ENCODE assay signal across 8 cellular contexts in the genomic region with DNA sequence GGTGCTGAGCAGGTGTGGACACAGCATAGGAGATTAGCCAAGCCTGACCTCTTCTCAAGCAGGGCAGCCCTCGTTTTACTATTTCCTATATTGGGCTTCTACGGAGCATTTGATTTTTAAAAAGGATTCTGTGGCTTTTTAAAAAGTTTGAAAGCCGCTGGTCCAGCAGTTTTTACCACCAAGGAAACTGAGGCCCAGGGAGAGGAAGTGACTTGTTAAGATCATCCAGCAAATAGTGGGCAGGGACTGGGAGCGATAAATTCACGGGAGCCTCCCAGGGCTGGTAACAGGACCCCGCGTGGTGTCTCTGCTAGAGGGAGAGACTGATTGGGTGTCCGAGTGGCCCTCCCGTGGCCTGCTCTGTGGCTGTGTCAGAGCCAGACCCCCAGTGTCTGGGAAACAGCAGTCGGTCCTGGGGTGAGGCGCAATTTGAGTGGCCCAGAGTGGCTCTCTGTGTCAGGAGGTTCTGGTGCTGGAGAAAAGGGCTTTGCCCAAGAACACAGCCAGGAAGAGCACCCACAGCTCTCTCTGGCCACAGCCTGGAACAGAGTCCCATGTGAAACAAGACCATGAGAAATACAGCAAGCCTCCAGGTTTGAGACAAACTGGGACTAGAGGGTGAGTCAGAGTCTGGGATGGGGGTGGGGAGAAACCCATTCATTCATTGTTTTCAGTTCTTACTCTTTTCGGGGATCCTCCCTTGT. TPM values are rescaled to one million over a fixed set of nuclear protein-coding genes. Genes with fewer than 3 reads are reported as not detected.
A peak's percentile ranks its signal among the peaks of the same experiment; 100 is the strongest.
DNase-seq lines count a peak whose midpoint lies in the region; ATAC-seq and TF ChIP-seq lines count a peak whose summit lies in the region.

No MANE protein-coding gene starts in this region.

- H3K9ac ChIP-seq in Karpas-422 (ENCODE audit: low read length), result peak overlapping the region; percentile 87

- H2AFZ ChIP-seq in Karpas-422 (ENCODE audit: low read length), result peak overlapping the region; percentile 19; the same call in 1 of the 2 replicates

- no peaks in the 10 kb centered on the region for H4K20me1 ChIP-seq in Karpas-422 (ENCODE audit: insufficient read depth, low read depth, low read length)

- H3K9me3 ChIP-seq in Karpas-422 (ENCODE audit: low read length), result no peaks in the 10 kb centered on the region

- TF ChIP-seq CTCF in GM12864 (IDR thresholded peaks at IDR 0.05; ENCODE audit: low read depth, low read length, missing control alignments) (no peak), osteocyte (IDR thresholded peaks at IDR 0.05) (no peak)

- H3K36me3 Mint-ChIP-seq in activated T-cell treated with anti-CD3 and anti-CD28 coated beads, Interleukin-2, amount 50 U/mL, for 4 hours (ENCODE audit: insufficient read depth), result peaks cover 13% of the 10 kb centered on the region
- H3K36me3 Mint-ChIP-seq in osteocyte (ENCODE audit: unreplicated experiment), result peaks cover 14% of the 10 kb centered on the region

- H3K4me1 ChIP-seq in Karpas-422 (ENCODE audit: low read length), result peaks cover 42% of the 10 kb centered on the region

- H3K4me1 Mint-ChIP-seq in activated T-cell treated with anti-CD3 and anti-CD28 coated beads, Interleukin-2, amount 50 U/mL, for 4 hours (ENCODE audit: low read depth), result peaks cover 56% of the 10 kb centered on the region
- peaks cover 59% of the 10 kb centered on the region for H3K4me1 Mint-ChIP-seq in osteocyte (ENCODE audit: unreplicated experiment)

- peak overlapping the region; percentile 89 for H3K27ac Mint-ChIP-seq in osteocyte (ENCODE audit: unreplicated experiment)

- H3K4me3 ChIP-seq in GM12864 (ENCODE audit: low read depth, low read length) (peak overlapping the region; percentile 66), Karpas-422 (ENCODE audit: low read length) (peak overlapping the region; percentile 93)

- ATAC-seq in activated T-cell treated with anti-CD3 and anti-CD28 coated beads, Interleukin-2, amount 50 U/mL, for 4 hours, result peak; percentile 72 to 73
- no peak for ATAC-seq in HG03571 (IDR thresholded peaks at IDR 0.05; ENCODE audit: unreplicated experiment)
- ATAC-seq in HG02884 (IDR thresholded peaks at IDR 0.05; ENCODE audit: unreplicated experiment), result no peak

- H3K4me2 ChIP-seq in Karpas-422 (ENCODE audit: low read depth, low read length, poor library complexity, severe bottlenecking), result peak overlapping the region; percentile 95

- no peaks in the 10 kb centered on the region for H3K9me3 Mint-ChIP-seq in activated T-cell treated with anti-CD3 and anti-CD28 coated beads, Interleukin-2, amount 50 U/mL, for 4 hours
- H3K9me3 Mint-ChIP-seq in osteocyte (ENCODE audit: unreplicated experiment), result no peaks in the 10 kb centered on the region

- peak overlapping the region; percentile 85 for H3K27ac ChIP-seq in Karpas-422 (ENCODE audit: low read length)

- peaks cover 32% of the 10 kb centered on the region for H3K79me2 ChIP-seq in Karpas-422 (ENCODE audit: low read length)

- no peaks in the 10 kb centered on the region for H3K27me3 Mint-ChIP-seq in activated T-cell treated with anti-CD3 and anti-CD28 coated beads, Interleukin-2, amount 50 U/mL, for 4 hours (ENCODE audit: low read depth)
- no peaks in the 10 kb centered on the region for H3K27me3 Mint-ChIP-seq in osteocyte (ENCODE audit: unreplicated experiment)

- H3K27me3 ChIP-seq in Karpas-422 (ENCODE audit: low read length), result no peaks in the 10 kb centered on the region

- DNase-seq in GM12864 (ENCODE audit: low read depth), result no peak
- peak; percentile 65 for DNase-seq in Karpas-422
- DNase-seq in activated T-cell treated with anti-CD3 and anti-CD28 coated beads, Interleukin-2, amount 50 U/mL, for 4 hours, result peak; percentile 52
- peak; percentile 48 for DNase-seq in foreskin melanocyte
- no peak for DNase-seq in osteocyte (ENCODE audit: extremely low spot score, unreplicated experiment)
- DNase-seq in NCI-H1930 (lab: John Stamatoyannopoulos, UW), result no peak

- no peaks in the 10 kb centered on the region; the same call in 1 of the 2 replicates for H3K36me3 ChIP-seq in Karpas-422 (ENCODE audit: insufficient read depth, low read length)

- peak overlapping the region; percentile 91 for H3K4me3 Mint-ChIP-seq in activated T-cell treated with anti-CD3 and anti-CD28 coated beads, Interleukin-2, amount 50 U/mL, for 4 hours
- H3K4me3 Mint-ChIP-seq in osteocyte (ENCODE audit: unreplicated experiment), result peak overlapping the region; percentile 81

- no peaks in the 10 kb centered on the region for H3K9me2 ChIP-seq in Karpas-422 (replicated peaks; ENCODE audit: insufficient read depth, low read length)

RNA-seq across cellular contexts. Expression of a gene that starts 4.2 kb away (rescaled TPM):
- total RNA-seq in Karpas-422 (2014; rRNA removed; shearing (Covaris generic); ENCODE audit: low replicate concordance), result 30.4 and 30.9 TPM in 2 replicates
- 100 to 1,000 TPM; 162 to 242 (median 189) TPM for total RNA-seq in activated T-cell treated with anti-CD3 and anti-CD28 coated beads, Interleukin-2, amount 50 U/mL, for 4 hours
- total RNA-seq in osteocyte, result 96.2 and 98.3 TPM in 2 replicates

RNA-seq across cellular contexts. Expression of a gene that starts 11.7 kb away (rescaled TPM):
- 33.7 and 88.0 TPM in 2 replicates for total RNA-seq in Karpas-422 (2014; rRNA removed; shearing (Covaris generic); ENCODE audit: low replicate concordance)
- total RNA-seq in activated T-cell treated with anti-CD3 and anti-CD28 coated beads, Interleukin-2, amount 50 U/mL, for 4 hours, result 1 to 10 TPM; 3.6 to 8.1 (median 5.8) TPM
- 2.2 and 2.5 TPM in 2 replicates for total RNA-seq in osteocyte

RNA-seq across cellular contexts. Expression of a gene that starts 30.5 kb away (rescaled TPM):
- total RNA-seq in Karpas-422 (2014; rRNA removed; shearing (Covaris generic); ENCODE audit: low replicate concordance), result 27.4 and 60.8 TPM in 2 replicates
- 100 to 1,000 TPM in 2 of 3 donors, 10 to 100 TPM in 1; 93.2 to 124 (median 122) TPM for total RNA-seq in activated T-cell treated with anti-CD3 and anti-CD28 coated beads, Interleukin-2, amount 50 U/mL, for 4 hours
- 65.2 and 70.0 TPM in 2 replicates for total RNA-seq in osteocyte

RNA-seq across cellular contexts. Expression of a gene that starts 59.7 kb away (rescaled TPM):
- total RNA-seq in Karpas-422 (2014; rRNA removed; shearing (Covaris generic); ENCODE audit: low replicate concordance), result 15.9 and 39.1 TPM in 2 replicates
- 10 to 100 TPM; 39.9 to 43.6 (median 40.0) TPM for total RNA-seq in activated T-cell treated with anti-CD3 and anti-CD28 coated beads, Interleukin-2, amount 50 U/mL, for 4 hours
- 9.5 and 11.4 TPM in 2 replicates for total RNA-seq in osteocyte

Comparison
In these comparisons a context has a peak if more than half of its experiments do, and no peak if none do; other contexts are left out.
1. DNase-seq: peak in Karpas-422 (single experiment), activated T-cell treated with anti-CD3 and anti-CD28 coated beads, Interleukin-2, amount 50 U/mL, for 4 hours (single experiment) and foreskin melanocyte (single experiment); none in GM12864 (single experiment), osteocyte (single experiment) and NCI-H1930 (0 of 2).
2. ATAC-seq: peak in activated T-cell treated with anti-CD3 and anti-CD28 coated beads, Interleukin-2, amount 50 U/mL, for 4 hours (2 of 2); none in HG03571 (single experiment) and HG02884 (single experiment).